In the genomic region with DNA sequence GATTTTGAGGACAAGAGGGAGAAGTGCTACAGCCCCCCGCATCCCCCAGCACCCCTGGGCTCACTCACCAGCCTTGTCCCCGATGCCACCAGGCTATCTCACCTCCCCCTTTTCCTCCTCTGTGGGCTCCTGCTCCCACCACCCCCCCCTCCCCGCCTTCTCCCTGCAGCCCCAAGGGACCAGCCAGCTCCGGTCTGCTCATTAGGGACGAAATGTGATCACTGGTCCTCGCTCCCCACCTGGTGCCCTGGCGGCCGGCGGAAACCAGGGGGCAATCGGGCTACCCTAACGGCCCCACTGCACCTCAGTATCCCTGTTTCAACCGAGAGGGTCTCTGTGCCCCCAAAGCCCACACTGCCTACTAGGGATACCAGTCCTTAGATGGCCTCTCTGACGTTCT, we compare ENCODE assay signal across 13 cellular contexts. TPM values are rescaled to one million over a fixed set of nuclear protein-coding genes. Genes with fewer than 3 reads are reported as not detected.
DNase-seq lines count a peak whose midpoint lies in the region; ATAC-seq, FAIRE-seq and TF ChIP-seq lines count a peak whose summit lies in the region.
"Had no signal": no experiment of that assay in that cellular context is flagged by ENCODE, and none has a peak within 500 bp of the region (broad histone marks: within the 10 kb centered on the region; RNA-seq: fewer than 3 reads in every experiment).

No MANE protein-coding gene starts in this region.

- H3K9me3 ChIP-seq in endothelial cell of umbilical vein (replicated peaks; ENCODE audit: control insufficient read depth, insufficient read depth, low read length), result no peaks in the 10 kb centered on the region
- H3K9me3 ChIP-seq in subcutaneous abdominal adipose tissue (ENCODE audit: control insufficient read depth in 5 of 5, low read length in 5 of 5), result no peaks in the 10 kb centered on the region
- H3K9me3 ChIP-seq in CD8-positive, alpha-beta T cell (ENCODE audit: low read length), result no peaks in the 10 kb centered on the region
- no peaks in the 10 kb centered on the region for H3K9me3 ChIP-seq in testis
- H3K9me3 ChIP-seq: thyroid gland had no signal

- CTCF ChIA-PET in endothelial cell of umbilical vein (lab: Charles Lee), result interaction anchor here (0.8 to 2.9 kb wide), 7 partner anchors 7 to 103 kb away, joined by 3 to 25 read pairs (median 4); no protein-coding TSS in a partner anchor
- CTCF ChIA-PET in CD8-positive, alpha-beta T cell (lab: Charles Lee), result interaction anchor here (0.8 to 2.2 kb wide), 4 partner anchors 10 to 46 kb away, joined by 3 to 16 read pairs (median 4); no protein-coding TSS in a partner anchor

- BruUV-seq in endothelial cell of umbilical vein (replicated peaks; lab: Mats Ljungman, UMichigan), result no TSS peak

- H3K4me3 ChIP-seq in endothelial cell of umbilical vein (replicated peaks in 1 of 3; ENCODE audit: insufficient read depth in 1 of 3, low read depth in 1 of 3, low read length in 3 of 3) (peak overlapping the region in 2 of 3 experiments; percentile 6 to 80), subcutaneous abdominal adipose tissue (ENCODE audit: low read depth in 1 of 5, low read length in 5 of 5) (peak overlapping the region in 3 of 5 donors; percentile 47 to 76 (median 75)), testis (no peak overlapping the region)
- H3K4me3 ChIP-seq in CD8-positive, alpha-beta T cell (ENCODE audit: low read depth, low read length), result no peak overlapping the region
- H3K4me3 ChIP-seq: thyroid gland had no signal

- no peaks in the 10 kb centered on the region for H3K36me3 ChIP-seq in endothelial cell of umbilical vein (ENCODE audit: control insufficient read depth in 2 of 2, extremely low read depth in 1 of 2, insufficient read depth in 2 of 2, low read length in 2 of 2)
- H3K36me3 ChIP-seq in subcutaneous abdominal adipose tissue (ENCODE audit: control insufficient read depth in 5 of 5, insufficient read depth in 5 of 5, low read length in 5 of 5), result no peaks in the 10 kb centered on the region
- no peaks in the 10 kb centered on the region for H3K36me3 ChIP-seq in CD8-positive, alpha-beta T cell (ENCODE audit: insufficient read depth, low read length)
- no peaks in the 10 kb centered on the region for H3K36me3 ChIP-seq in testis (ENCODE audit: low read depth, missing control alignments)
- H3K36me3 ChIP-seq: thyroid gland had no signal

- H4K20me1 ChIP-seq in endothelial cell of umbilical vein (replicated peaks; ENCODE audit: control insufficient read depth, extremely low read depth, insufficient read depth, low read length), result no peaks in the 10 kb centered on the region

- no peak for FAIRE-seq in endothelial cell of umbilical vein (lab: Jason Lieb, UNC)

- peaks cover 2 to 3% of the 10 kb centered on the region in 2 donors for H3K36me3 Mint-ChIP-seq in activated T-cell treated with anti-CD3 and anti-CD28 coated beads, Interleukin-2, amount 50 U/mL, for 72 hours (ENCODE audit: insufficient read depth in 2 of 2)
- H3K36me3 Mint-ChIP-seq in CD8-positive, alpha-beta T cell, result no peaks in the 10 kb centered on the region
- H3K36me3 Mint-ChIP-seq: brain, T-cell had no signal

- intact Hi-C loops in endothelial cell of umbilical vein (cut with micrococcal nuclease) (no loop called here), testis (cut with DNase I; ENCODE audit: low total_unique reads) (no loop called here)
- intact Hi-C loops in CD8-positive, alpha-beta T cell (cut with DNase I, micrococcal nuclease), result no loop called here

- no peak for DNase-seq in activated T-cell treated with anti-CD3 and anti-CD28 coated beads, Interleukin-2, amount 50 U/mL, for 72 hours
- DNase-seq in activated T-cell treated with anti-CD3 and anti-CD28 coated beads, Interleukin-2, amount 50 U/mL, for 1 hour, result no peak
- no peak for DNase-seq in endothelial cell of umbilical vein (ENCODE audit: low read depth, low spot score)
- DNase-seq in CD8-positive, alpha-beta T cell, result no peak
- no peak for DNase-seq in testis
- DNase-seq: ACHN; activated CD4-positive, alpha-beta T cell treated with anti-CD3 and anti-CD28 coated beads for 4 hours; NCI-H1694; T-cell; thyroid gland had no signal

- H3K27ac Mint-ChIP-seq in activated T-cell treated with anti-CD3 and anti-CD28 coated beads, Interleukin-2, amount 50 U/mL, for 72 hours, result peak overlapping the region; percentile 27
- H3K27ac Mint-ChIP-seq in CD8-positive, alpha-beta T cell, result no peak overlapping the region
- H3K27ac Mint-ChIP-seq: brain, T-cell had no signal

- peak overlapping the region; percentile 24 for H2AFZ ChIP-seq in endothelial cell of umbilical vein (ENCODE audit: low read depth, low read length)

- peaks cover 86% of the 10 kb centered on the region for H3K27me3 Mint-ChIP-seq in activated T-cell treated with anti-CD3 and anti-CD28 coated beads, Interleukin-2, amount 50 U/mL, for 72 hours (ENCODE audit: low read depth)
- peaks cover 61% of the 10 kb centered on the region for H3K27me3 Mint-ChIP-seq in CD8-positive, alpha-beta T cell (ENCODE audit: low read depth)

- POLR2A ChIA-PET in endothelial cell of umbilical vein (lab: Charles Lee), result interaction anchor here (1.2 kb wide), 1 partner anchor 15 kb away, joined by 3 read pairs; no protein-coding TSS in a partner anchor
- POLR2A ChIA-PET in CD8-positive, alpha-beta T cell (lab: Charles Lee), result no interaction called here

- peaks cover 53% of the 10 kb centered on the region for H3K79me2 ChIP-seq in endothelial cell of umbilical vein (ENCODE audit: control insufficient read depth, insufficient read depth, low read length)

- H3K9me1 ChIP-seq in endothelial cell of umbilical vein (replicated peaks; ENCODE audit: control insufficient read depth, extremely low read depth, insufficient read depth, low read length), result no peaks in the 10 kb centered on the region

- H3K4me3 Mint-ChIP-seq in activated T-cell treated with anti-CD3 and anti-CD28 coated beads, Interleukin-2, amount 50 U/mL, for 72 hours, result peak overlapping the region; percentile 27 to 37
- no peak overlapping the region for H3K4me3 Mint-ChIP-seq in CD8-positive, alpha-beta T cell

- peaks cover 41% of the 10 kb centered on the region for H3K4me1 Mint-ChIP-seq in activated T-cell treated with anti-CD3 and anti-CD28 coated beads, Interleukin-2, amount 50 U/mL, for 72 hours (ENCODE audit: low read depth)
- peaks cover 28% of the 10 kb centered on the region for H3K4me1 Mint-ChIP-seq in CD8-positive, alpha-beta T cell (ENCODE audit: low read depth)

- H3K9ac ChIP-seq in endothelial cell of umbilical vein (replicated peaks; ENCODE audit: extremely low read depth, insufficient read depth, low read length) (peak overlapping the region; percentile 74), subcutaneous abdominal adipose tissue (ENCODE audit: low read length in 5 of 5) (peak overlapping the region in 2 of 5 donors; percentile 22 to 46)

- WGBS in testis, 2 donors, result 39% methylated on average over 9 to 13 of the region's 13 CpGs

- H3K4me1 ChIP-seq in endothelial cell of umbilical vein (ENCODE audit: control insufficient read depth, extremely low read depth, insufficient read depth, low read length) (peaks cover 59% of the 10 kb centered on the region), subcutaneous abdominal adipose tissue (ENCODE audit: control insufficient read depth in 5 of 5, insufficient read depth in 5 of 5, low read length in 5 of 5) (peaks cover 4 to 67% (median 32%) of the 10 kb centered on the region in 5 donors), testis (peaks cover 3% of the 10 kb centered on the region)
- H3K4me1 ChIP-seq in CD8-positive, alpha-beta T cell (ENCODE audit: insufficient read depth, low read length), result peaks cover 16% of the 10 kb centered on the region

- no peaks in the 10 kb centered on the region for H3K9me3 Mint-ChIP-seq in activated T-cell treated with anti-CD3 and anti-CD28 coated beads, Interleukin-2, amount 50 U/mL, for 72 hours
- no peaks in the 10 kb centered on the region for H3K9me3 Mint-ChIP-seq in CD8-positive, alpha-beta T cell
- H3K9me3 Mint-ChIP-seq: T-cell had no signal

- TF ChIP-seq CTCF in endothelial cell of umbilical vein (IDR thresholded peaks at IDR 0.05; ENCODE audit: extremely low read depth in 1 of 2, insufficient read depth in 1 of 2, low read depth in 1 of 2, low read length in 2 of 2) (no peak), testis (IDR thresholded peaks at IDR 0.05) (no peak)
- TF ChIP-seq CTCF in CD8-positive, alpha-beta T cell (IDR thresholded peaks at IDR 0.05), result no peak

- peak overlapping the region; percentile 96 for H3K27ac ChIP-seq in endothelial cell of umbilical vein (ENCODE audit: insufficient read depth, low read depth, low read length)
- H3K27ac ChIP-seq in subcutaneous abdominal adipose tissue (ENCODE audit: low read depth, low read length), result peak overlapping the region; percentile 82
- H3K27ac ChIP-seq in CD8-positive, alpha-beta T cell (ENCODE audit: low read depth, low read length), result no peak overlapping the region
- H3K27ac ChIP-seq in testis, result no peak overlapping the region

- ATAC-seq in activated T-cell treated with anti-CD3 and anti-CD28 coated beads, Interleukin-2, amount 50 U/mL, for 72 hours (replicated peaks in 1 of 2), result peak in 1 of 2 donors; percentile 18
- ATAC-seq in CD8-positive, alpha-beta T cell, result no peak
- ATAC-seq: HCT116 had no signal

- dilution Hi-C loops in endothelial cell of umbilical vein (cut with MboI; ENCODE audit: extremely low pct_ligation_motif_present, low sequenced_read_pairs), result no loop called here

- peak overlapping the region; percentile 90 for H3K4me2 ChIP-seq in endothelial cell of umbilical vein (ENCODE audit: insufficient read depth, low read length)

- TF ChIP-seq POLR2A in endothelial cell of umbilical vein (IDR thresholded peaks at IDR 0.05; ENCODE audit: low read depth, low read length), result no peak
- TF ChIP-seq POLR2A in testis (IDR thresholded peaks at IDR 0.05), result no peak

- H3K27me3 ChIP-seq in endothelial cell of umbilical vein (ENCODE audit: control insufficient read depth in 2 of 2, insufficient read depth in 2 of 2, low read length in 2 of 2) (no peaks in the 10 kb centered on the region), subcutaneous abdominal adipose tissue (ENCODE audit: control insufficient read depth in 5 of 5, insufficient read depth in 4 of 5, low read length in 5 of 5) (peaks cover 14 to 55% (median 44%) of the 10 kb centered on the region in 5 donors), testis (no peaks in the 10 kb centered on the region)
- peaks cover 53% of the 10 kb centered on the region for H3K27me3 ChIP-seq in CD8-positive, alpha-beta T cell (ENCODE audit: insufficient read depth, low read length)

RNA-seq across cellular contexts. Expression of a gene that starts 2.7 kb away (rescaled TPM):
- under 1 TPM in 1 of 2 donors, not detected in 1; 0.07 TPM for total RNA-seq in activated T-cell treated with anti-CD3 and anti-CD28 coated beads, Interleukin-2, amount 50 U/mL, for 72 hours
- 26.7 and 30.3 TPM in 2 replicates for total RNA-seq in endothelial cell of umbilical vein
- polyA plus RNA-seq in endothelial cell of umbilical vein, result 13.4 and 17.9 TPM in 2 replicates
- polyA plus RNA-seq in endothelial cell of umbilical vein (2011; cell fraction: cytosol; rRNA removed), result 9.8 and 13.2 TPM in 2 replicates
- polyA plus RNA-seq in endothelial cell of umbilical vein (2011; cell fraction: nucleus; rRNA removed), result 6.1 and 14.3 TPM in 2 replicates
- polyA plus RNA-seq in endothelial cell of umbilical vein (2012), result 13.1 and 37.5 TPM in 2 replicates
- 5.6 and 6.7 TPM in 2 replicates for polyA minus RNA-seq in endothelial cell of umbilical vein
- not detected for polyA minus RNA-seq in endothelial cell of umbilical vein (2011; cell fraction: cytosol; rRNA and poly(A)+ RNA removed)
- 3.5 and 6.2 TPM in 2 replicates for polyA minus RNA-seq in endothelial cell of umbilical vein (2011; cell fraction: nucleus; rRNA and poly(A)+ RNA removed)
- total RNA-seq in CD8-positive, alpha-beta T cell, result not detected
- 1 to 10 TPM in 1 of 2 donors, under 1 TPM in 1; 0.81 to 1.9 TPM for total RNA-seq in testis
- 3.2 TPM for polyA plus RNA-seq in testis (ENCODE audit: insufficient read depth, low read depth, low replicate concordance)

RNA-seq across cellular contexts. Expression of a gene that starts 14.7 kb away (rescaled TPM):
- total RNA-seq in activated T-cell treated with anti-CD3 and anti-CD28 coated beads, Interleukin-2, amount 50 U/mL, for 72 hours, result 10 to 100 TPM; 10.3 to 12.6 TPM
- 13.8 and 15.4 TPM in 2 replicates for total RNA-seq in endothelial cell of umbilical vein
- polyA plus RNA-seq in endothelial cell of umbilical vein, result 16.0 and 17.1 TPM in 2 replicates
- 14.5 and 14.6 TPM in 2 replicates for polyA plus RNA-seq in endothelial cell of umbilical vein (2011; cell fraction: cytosol; rRNA removed)
- 8.3 and 8.4 TPM in 2 replicates for polyA plus RNA-seq in endothelial cell of umbilical vein (2011; cell fraction: nucleus; rRNA removed)
- polyA plus RNA-seq in endothelial cell of umbilical vein (2012), result 7.5 and 9.7 TPM in 2 replicates
- 15.8 and 23.6 TPM in 2 replicates for polyA minus RNA-seq in endothelial cell of umbilical vein
- 3.9 TPM for polyA minus RNA-seq in endothelial cell of umbilical vein (2011; cell fraction: cytosol; rRNA and poly(A)+ RNA removed)
- polyA minus RNA-seq in endothelial cell of umbilical vein (2011; cell fraction: nucleus; rRNA and poly(A)+ RNA removed), result 6.0 and 8.0 TPM in 2 replicates
- total RNA-seq in CD8-positive, alpha-beta T cell, result 1 to 10 TPM; 5.6 to 5.7 TPM
- total RNA-seq in testis, result 10 to 100 TPM; 18.3 to 19.3 TPM
- 20.9 TPM for polyA plus RNA-seq in testis (ENCODE audit: insufficient read depth, low read depth, low replicate concordance)

RNA-seq across cellular contexts. Expression of a gene that starts 39.9 kb away (rescaled TPM):
- total RNA-seq in activated T-cell treated with anti-CD3 and anti-CD28 coated beads, Interleukin-2, amount 50 U/mL, for 72 hours, result 100 to 1,000 TPM; 149 to 190 TPM
- 27.4 and 28.9 TPM in 2 replicates for total RNA-seq in endothelial cell of umbilical vein
- polyA plus RNA-seq in endothelial cell of umbilical vein, result 23.3 and 23.8 TPM in 2 replicates
- 13.7 and 15.6 TPM in 2 replicates for polyA plus RNA-seq in endothelial cell of umbilical vein (2011; cell fraction: cytosol; rRNA removed)
- 88.8 and 100 TPM in 2 replicates for polyA plus RNA-seq in endothelial cell of umbilical vein (2011; cell fraction: nucleus; rRNA removed)
- polyA plus RNA-seq in endothelial cell of umbilical vein (2012), result 17.1 and 22.3 TPM in 2 replicates
- 22.2 and 38.8 TPM in 2 replicates for polyA minus RNA-seq in endothelial cell of umbilical vein
- 28.3 TPM for polyA minus RNA-seq in endothelial cell of umbilical vein (2011; cell fraction: cytosol; rRNA and poly(A)+ RNA removed)
- 18.9 and 24.5 TPM in 2 replicates for polyA minus RNA-seq in endothelial cell of umbilical vein (2011; cell fraction: nucleus; rRNA and poly(A)+ RNA removed)
- total RNA-seq in CD8-positive, alpha-beta T cell, result 10 to 100 TPM; 24.0 to 26.5 TPM
- 10 to 100 TPM; 36.3 to 48.4 TPM for total RNA-seq in testis
- 28.5 TPM for polyA plus RNA-seq in testis (ENCODE audit: insufficient read depth, low read depth, low replicate concordance)

Comparison
In these comparisons a context has a peak if more than half of its experiments do, and no peak if none do; other contexts are left out.
1. H3K27ac ChIP-seq: peak in endothelial cell of umbilical vein (single experiment) and subcutaneous abdominal adipose tissue (single experiment); none in CD8-positive, alpha-beta T cell (single experiment) and testis (0 of 2).
2. H3K4me3 ChIP-seq: peak in endothelial cell of umbilical vein (2 of 3) and subcutaneous abdominal adipose tissue (3 of 5); none in CD8-positive, alpha-beta T cell (single experiment) and testis (0 of 2).